ENCODE assay signal across 7 cellular contexts in genomic region chr11:133265536-133265935, GRCh38.
"Had no signal": no experiment of that assay in that cellular context is flagged by ENCODE, and none has a peak within 500 bp of the region (broad histone marks: within the 10 kb centered on the region; RNA-seq: fewer than 3 reads in every experiment).

No MANE protein-coding gene starts in this region.

- FAIRE-seq: G401.6, GM12878, GM12891, GM18507, GM19239 had no signal

- DNase-seq: GDM1, GF-D8 had no signal

- H3K4me3 ChIP-seq: GM12878 had no signal
